In the genomic region with DNA sequence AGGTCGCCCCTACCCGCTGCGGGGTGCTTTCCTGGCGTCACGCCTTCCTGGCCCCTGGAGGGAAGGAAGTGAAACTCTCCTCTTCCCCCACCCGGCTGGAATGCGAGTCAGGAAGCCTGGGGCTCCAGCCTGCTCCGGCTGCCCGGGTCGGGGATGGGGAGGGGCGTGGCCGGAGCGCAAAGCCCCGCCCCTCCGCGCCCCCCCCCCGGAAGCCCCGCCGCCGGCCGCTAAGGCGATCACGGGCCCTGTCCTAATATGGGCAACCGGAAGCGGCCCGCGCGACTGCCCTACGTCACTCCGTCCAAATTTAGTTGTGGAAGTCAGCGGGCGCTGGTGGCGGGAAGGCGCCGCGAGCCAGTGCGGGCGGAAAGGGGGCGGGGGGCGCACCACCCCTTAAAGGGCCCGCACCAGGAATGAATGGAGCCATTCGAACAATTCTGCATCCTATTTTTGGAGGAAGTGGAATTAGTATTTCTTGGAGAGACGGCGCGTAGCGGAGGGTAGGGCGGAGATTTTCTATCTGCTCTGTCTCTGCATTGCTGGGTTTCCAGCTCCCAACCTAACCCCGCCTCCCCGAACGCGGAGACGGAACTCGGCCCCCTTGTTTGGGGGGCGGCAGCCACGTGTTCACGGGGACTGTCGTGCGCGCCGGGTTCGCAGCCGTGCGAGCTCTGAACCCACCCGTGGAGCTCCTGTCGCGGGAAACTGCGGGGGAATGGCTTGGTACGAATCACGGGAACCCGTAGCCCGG, we compare ENCODE assay signal across 1 cellular context.
A peak's percentile ranks its signal among the peaks of the same experiment; 100 is the strongest.
TF ChIP-seq lines count a peak whose summit lies in the region.

No MANE protein-coding gene starts in this region.

TF ChIP-seq in GM12878, 131 proteins besides CTCF, POLR2A, EP300 and RAD21 (continues in another document):
- TF ChIP-seq PAX5 (IDR thresholded peaks at IDR 0.05; ENCODE audit: borderline replicate concordance, low read depth, low read length) (peak; percentile 36; the same call in 1 of the 2 replicates), DPF2 (IDR thresholded peaks at IDR 0.05) (0 out of 2 replicates have a peak, but pooled peaks have one; percentile 42), SIX5 (IDR thresholded peaks at IDR 0.05; ENCODE audit: low read depth, low read length, severe bottlenecking) (no peak), CEBPB (IDR thresholded peaks at IDR 0.05; ENCODE audit: borderline replicate concordance in 1 of 2, low read depth in 2 of 2, low read length in 2 of 2) (no peak), ESRRA (IDR thresholded peaks at IDR 0.05; ENCODE audit: low read length) (0 out of 2 replicates have a peak, but pooled peaks have one; percentile 51), RBBP5 (conservative IDR thresholded peaks at IDR 0.05) (no peak), ZBTB11 (CRISPR knock-in tag; IDR thresholded peaks at IDR 0.05) (no peak), HDGF (IDR thresholded peaks at IDR 0.05) (no peak), PML (IDR thresholded peaks at IDR 0.05; ENCODE audit: low read length) (no peak), ASH2L (IDR thresholded peaks at IDR 0.05; ENCODE audit: borderline replicate concordance, low read depth) (no peak), RAD51 (IDR thresholded peaks at IDR 0.05) (peak; percentile 68; the same call in 1 of the 2 replicates), NFIC (IDR thresholded peaks at IDR 0.05; ENCODE audit: low read depth, low read length) (no peak), TAF1 (IDR thresholded peaks at IDR 0.05; ENCODE audit: borderline replicate concordance, low read depth, low read length) (peak; percentile 13; the same call in 1 of the 2 replicates), LARP7 (IDR thresholded peaks at IDR 0.05) (peak; percentile 38; the same call in 1 of the 2 replicates), MYC (IDR thresholded peaks at IDR 0.05; ENCODE audit: insufficient read depth, insufficient read length, insufficient replicate concordance, low read length, severe bottlenecking) (peak; percentile 79), CBFB (IDR thresholded peaks at IDR 0.05; ENCODE audit: low read depth) (peak; percentile 29; the same call in 1 of the 2 replicates), NR2C1 (IDR thresholded peaks at IDR 0.05) (no peak), CREM (IDR thresholded peaks at IDR 0.05; ENCODE audit: low read depth) (peak; percentile 84), MAX (IDR thresholded peaks at IDR 0.05; ENCODE audit: low read depth, low read length) (peak; percentile 92), NRF1 (conservative IDR thresholded peaks at IDR 0.05; ENCODE audit: low read depth, low read length) (no peak), SPI1 (IDR thresholded peaks at IDR 0.05; ENCODE audit: borderline replicate concordance, insufficient read depth, low read depth, low read length) (peak; percentile 76; the same call in 1 of the 2 replicates), RELB (IDR thresholded peaks at IDR 0.05; ENCODE audit: low read depth) (peak; percentile 99), SIN3A (IDR thresholded peaks at IDR 0.05; ENCODE audit: low read depth, low read length) (peak; percentile 85), BHLHE40 (IDR thresholded peaks at IDR 0.05; ENCODE audit: borderline replicate concordance in 1 of 2, low read depth in 2 of 2, low read length in 1 of 2) (peak; percentile 66 to 87), EED (IDR thresholded peaks at IDR 0.05; ENCODE audit: low read depth) (peak; percentile 94), HCFC1 (IDR thresholded peaks at IDR 0.05; ENCODE audit: low read length) (no peak), ZNF207 (IDR thresholded peaks at IDR 0.05; ENCODE audit: borderline replicate concordance) (0 out of 2 replicates have a peak, but pooled peaks have one; percentile 15)
- TF ChIP-seq, protein P1, sequence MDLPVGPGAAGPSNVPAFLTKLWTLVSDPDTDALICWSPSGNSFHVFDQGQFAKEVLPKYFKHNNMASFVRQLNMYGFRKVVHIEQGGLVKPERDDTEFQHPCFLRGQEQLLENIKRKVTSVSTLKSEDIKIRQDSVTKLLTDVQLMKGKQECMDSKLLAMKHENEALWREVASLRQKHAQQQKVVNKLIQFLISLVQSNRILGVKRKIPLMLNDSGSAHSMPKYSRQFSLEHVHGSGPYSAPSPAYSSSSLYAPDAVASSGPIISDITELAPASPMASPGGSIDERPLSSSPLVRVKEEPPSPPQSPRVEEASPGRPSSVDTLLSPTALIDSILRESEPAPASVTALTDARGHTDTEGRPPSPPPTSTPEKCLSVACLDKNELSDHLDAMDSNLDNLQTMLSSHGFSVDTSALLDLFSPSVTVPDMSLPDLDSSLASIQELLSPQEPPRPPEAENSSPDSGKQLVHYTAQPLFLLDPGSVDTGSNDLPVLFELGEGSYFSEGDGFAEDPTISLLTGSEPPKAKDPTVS (IDR thresholded peaks at IDR 0.05; ENCODE audit: low read depth, low read length): no peak
- TF ChIP-seq, protein P2, sequence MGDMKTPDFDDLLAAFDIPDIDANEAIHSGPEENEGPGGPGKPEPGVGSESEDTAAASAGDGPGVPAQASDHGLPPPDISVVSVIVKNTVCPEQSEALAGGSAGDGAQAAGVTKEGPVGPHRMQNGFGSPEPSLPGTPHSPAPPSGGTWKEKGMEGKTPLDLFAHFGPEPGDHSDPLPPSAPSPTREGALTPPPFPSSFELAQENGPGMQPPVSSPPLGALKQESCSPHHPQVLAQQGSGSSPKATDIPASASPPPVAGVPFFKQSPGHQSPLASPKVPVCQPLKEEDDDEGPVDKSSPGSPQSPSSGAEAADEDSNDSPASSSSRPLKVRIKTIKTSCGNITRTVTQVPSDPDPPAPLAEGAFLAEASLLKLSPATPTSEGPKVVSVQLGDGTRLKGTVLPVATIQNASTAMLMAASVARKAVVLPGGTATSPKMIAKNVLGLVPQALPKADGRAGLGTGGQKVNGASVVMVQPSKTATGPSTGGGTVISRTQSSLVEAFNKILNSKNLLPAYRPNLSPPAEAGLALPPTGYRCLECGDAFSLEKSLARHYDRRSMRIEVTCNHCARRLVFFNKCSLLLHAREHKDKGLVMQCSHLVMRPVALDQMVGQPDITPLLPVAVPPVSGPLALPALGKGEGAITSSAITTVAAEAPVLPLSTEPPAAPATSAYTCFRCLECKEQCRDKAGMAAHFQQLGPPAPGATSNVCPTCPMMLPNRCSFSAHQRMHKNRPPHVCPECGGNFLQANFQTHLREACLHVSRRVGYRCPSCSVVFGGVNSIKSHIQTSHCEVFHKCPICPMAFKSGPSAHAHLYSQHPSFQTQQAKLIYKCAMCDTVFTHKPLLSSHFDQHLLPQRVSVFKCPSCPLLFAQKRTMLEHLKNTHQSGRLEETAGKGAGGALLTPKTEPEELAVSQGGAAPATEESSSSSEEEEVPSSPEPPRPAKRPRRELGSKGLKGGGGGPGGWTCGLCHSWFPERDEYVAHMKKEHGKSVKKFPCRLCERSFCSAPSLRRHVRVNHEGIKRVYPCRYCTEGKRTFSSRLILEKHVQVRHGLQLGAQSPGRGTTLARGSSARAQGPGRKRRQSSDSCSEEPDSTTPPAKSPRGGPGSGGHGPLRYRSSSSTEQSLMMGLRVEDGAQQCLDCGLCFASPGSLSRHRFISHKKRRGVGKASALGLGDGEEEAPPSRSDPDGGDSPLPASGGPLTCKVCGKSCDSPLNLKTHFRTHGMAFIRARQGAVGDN (IDR thresholded peaks at IDR 0.05): no peak
- TF ChIP-seq, protein P3, sequence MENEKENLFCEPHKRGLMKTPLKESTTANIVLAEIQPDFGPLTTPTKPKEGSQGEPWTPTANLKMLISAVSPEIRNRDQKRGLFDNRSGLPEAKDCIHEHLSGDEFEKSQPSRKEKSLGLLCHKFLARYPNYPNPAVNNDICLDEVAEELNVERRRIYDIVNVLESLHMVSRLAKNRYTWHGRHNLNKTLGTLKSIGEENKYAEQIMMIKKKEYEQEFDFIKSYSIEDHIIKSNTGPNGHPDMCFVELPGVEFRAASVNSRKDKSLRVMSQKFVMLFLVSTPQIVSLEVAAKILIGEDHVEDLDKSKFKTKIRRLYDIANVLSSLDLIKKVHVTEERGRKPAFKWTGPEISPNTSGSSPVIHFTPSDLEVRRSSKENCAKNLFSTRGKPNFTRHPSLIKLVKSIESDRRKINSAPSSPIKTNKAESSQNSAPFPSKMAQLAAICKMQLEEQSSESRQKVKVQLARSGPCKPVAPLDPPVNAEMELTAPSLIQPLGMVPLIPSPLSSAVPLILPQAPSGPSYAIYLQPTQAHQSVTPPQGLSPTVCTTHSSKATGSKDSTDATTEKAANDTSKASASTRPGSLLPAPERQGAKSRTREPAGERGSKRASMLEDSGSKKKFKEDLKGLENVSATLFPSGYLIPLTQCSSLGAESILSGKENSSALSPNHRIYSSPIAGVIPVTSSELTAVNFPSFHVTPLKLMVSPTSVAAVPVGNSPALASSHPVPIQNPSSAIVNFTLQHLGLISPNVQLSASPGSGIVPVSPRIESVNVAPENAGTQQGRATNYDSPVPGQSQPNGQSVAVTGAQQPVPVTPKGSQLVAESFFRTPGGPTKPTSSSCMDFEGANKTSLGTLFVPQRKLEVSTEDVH (IDR thresholded peaks at IDR 0.05; ENCODE audit: low read depth, partially characterized antibody): peak; percentile 96
- TF ChIP-seq, protein P4, sequence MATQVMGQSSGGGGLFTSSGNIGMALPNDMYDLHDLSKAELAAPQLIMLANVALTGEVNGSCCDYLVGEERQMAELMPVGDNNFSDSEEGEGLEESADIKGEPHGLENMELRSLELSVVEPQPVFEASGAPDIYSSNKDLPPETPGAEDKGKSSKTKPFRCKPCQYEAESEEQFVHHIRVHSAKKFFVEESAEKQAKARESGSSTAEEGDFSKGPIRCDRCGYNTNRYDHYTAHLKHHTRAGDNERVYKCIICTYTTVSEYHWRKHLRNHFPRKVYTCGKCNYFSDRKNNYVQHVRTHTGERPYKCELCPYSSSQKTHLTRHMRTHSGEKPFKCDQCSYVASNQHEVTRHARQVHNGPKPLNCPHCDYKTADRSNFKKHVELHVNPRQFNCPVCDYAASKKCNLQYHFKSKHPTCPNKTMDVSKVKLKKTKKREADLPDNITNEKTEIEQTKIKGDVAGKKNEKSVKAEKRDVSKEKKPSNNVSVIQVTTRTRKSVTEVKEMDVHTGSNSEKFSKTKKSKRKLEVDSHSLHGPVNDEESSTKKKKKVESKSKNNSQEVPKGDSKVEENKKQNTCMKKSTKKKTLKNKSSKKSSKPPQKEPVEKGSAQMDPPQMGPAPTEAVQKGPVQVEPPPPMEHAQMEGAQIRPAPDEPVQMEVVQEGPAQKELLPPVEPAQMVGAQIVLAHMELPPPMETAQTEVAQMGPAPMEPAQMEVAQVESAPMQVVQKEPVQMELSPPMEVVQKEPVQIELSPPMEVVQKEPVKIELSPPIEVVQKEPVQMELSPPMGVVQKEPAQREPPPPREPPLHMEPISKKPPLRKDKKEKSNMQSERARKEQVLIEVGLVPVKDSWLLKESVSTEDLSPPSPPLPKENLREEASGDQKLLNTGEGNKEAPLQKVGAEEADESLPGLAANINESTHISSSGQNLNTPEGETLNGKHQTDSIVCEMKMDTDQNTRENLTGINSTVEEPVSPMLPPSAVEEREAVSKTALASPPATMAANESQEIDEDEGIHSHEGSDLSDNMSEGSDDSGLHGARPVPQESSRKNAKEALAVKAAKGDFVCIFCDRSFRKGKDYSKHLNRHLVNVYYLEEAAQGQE (IDR thresholded peaks at IDR 0.05; ENCODE audit: low read depth, low read length): no peak
